12 cellular contexts compared by ENCODE assay signal in the genomic region with DNA sequence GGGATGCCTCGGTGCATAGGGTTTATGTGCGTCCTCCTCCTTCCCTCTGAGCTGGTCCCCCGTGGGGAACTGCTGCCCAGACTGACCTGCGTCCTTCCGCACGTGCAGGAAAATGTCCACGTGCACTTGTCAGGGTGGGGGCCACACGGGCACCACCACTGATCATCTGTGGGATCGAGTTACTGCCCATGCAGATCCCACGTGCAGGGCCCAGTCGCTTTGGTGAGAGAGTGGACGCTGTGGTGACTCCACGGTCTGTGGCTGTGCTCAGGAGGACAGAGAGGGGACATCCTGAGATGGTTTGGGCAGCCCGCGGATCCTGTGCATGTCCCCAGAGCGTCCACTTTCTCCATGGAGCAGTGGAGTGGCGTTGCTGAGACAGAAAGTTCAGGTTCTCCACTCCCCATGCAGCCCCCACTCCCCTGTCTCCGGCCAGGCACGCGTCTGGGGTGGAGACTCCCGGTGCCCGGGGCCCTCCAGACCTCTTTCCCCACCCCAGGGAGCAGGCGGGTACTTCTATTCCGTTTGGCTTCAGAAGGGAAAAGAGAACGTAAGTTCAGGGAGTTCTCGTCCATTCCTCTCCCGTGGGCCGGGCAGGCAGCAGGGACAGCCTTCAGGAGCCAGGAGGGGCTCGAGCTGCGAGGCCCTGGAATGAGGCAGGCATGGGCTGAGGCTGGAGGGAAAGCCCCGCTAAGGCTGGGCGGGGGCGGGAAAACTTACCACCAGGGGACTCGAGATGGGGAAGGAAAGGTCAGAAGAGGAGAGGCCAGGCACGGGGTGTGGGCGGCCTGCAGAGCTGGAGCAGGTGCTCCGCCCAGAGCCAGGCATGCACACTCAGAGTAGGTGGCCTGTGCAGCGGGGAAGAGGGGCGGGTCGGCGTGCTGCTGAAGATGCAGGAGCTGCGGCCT. TPM values are rescaled to one million over a fixed set of nuclear protein-coding genes. Genes with fewer than 3 reads are reported as not detected.
DNase-seq lines count a peak whose midpoint lies in the region; ATAC-seq, FAIRE-seq and TF ChIP-seq lines count a peak whose summit lies in the region.
"Had no signal": no experiment of that assay in that cellular context is flagged by ENCODE, and none has a peak within 500 bp of the region (broad histone marks: within the 10 kb centered on the region; RNA-seq: fewer than 3 reads in every experiment).

No MANE protein-coding gene starts in this region.

- H4K20me1 ChIP-seq in H9 (ENCODE audit: control insufficient read depth, insufficient read depth, insufficient read length): no peaks in the 10 kb centered on the region

- no peak overlapping the region for H2BK15ac ChIP-seq in H9 (ENCODE audit: low read depth, low read length)

- no peaks in the 10 kb centered on the region for H3K23me2 ChIP-seq in H9 (ENCODE audit: insufficient read length, low read depth, low read length, poor library complexity, severe bottlenecking)

- no peak overlapping the region for H2BK12ac ChIP-seq in H9 (ENCODE audit: insufficient read length, low read depth, low read length)

- no peak overlapping the region for H3K23ac ChIP-seq in H9 (ENCODE audit: insufficient read length, low read depth, low read length)

- H3K56ac ChIP-seq in H9 (ENCODE audit: insufficient read length, low read depth, low read length): no peak overlapping the region

- 0 out of 3 replicates have a peak, but pooled peaks have one; percentile 15 for TF ChIP-seq CTCF in H9 (conservative IDR thresholded peaks at IDR 0.05)
- no peak for TF ChIP-seq CTCF in left lung (IDR thresholded peaks at IDR 0.05)

- H2AFZ ChIP-seq in H9 (ENCODE audit: low read length): no peak overlapping the region

- no peak overlapping the region for H3K4ac ChIP-seq in H9 (ENCODE audit: low read depth, low read length)

- H3K4me1 ChIP-seq in H9 (ENCODE audit: insufficient read depth, low read length) (no peaks in the 10 kb centered on the region), left lung (peaks cover 27 to 37% of the 10 kb centered on the region in 2 donors), small intestine (ENCODE audit: control insufficient read depth in 2 of 2, insufficient read depth in 1 of 2, low read depth in 1 of 2, low read length in 1 of 2) (peaks cover 9% of the 10 kb centered on the region in 2 donors)

- no peak overlapping the region for H4K5ac ChIP-seq in H9 (ENCODE audit: insufficient read length, low read depth, low read length)

- ATAC-seq in left lung (peak; percentile 91), GM18861 (IDR thresholded peaks at IDR 0.05; ENCODE audit: unreplicated experiment) (no peak), HG03097 (IDR thresholded peaks at IDR 0.05; ENCODE audit: low FRiP score, unreplicated experiment) (no peak)

- H2BK20ac ChIP-seq in H9 (ENCODE audit: low read depth, low read length, poor library complexity, severe bottlenecking): no peak overlapping the region

- H3K27me3 ChIP-seq in H9 (ENCODE audit: insufficient read depth, low read length) (no peaks in the 10 kb centered on the region), left lung (no peaks in the 10 kb centered on the region), small intestine (ENCODE audit: control insufficient read depth in 2 of 2, insufficient read depth in 2 of 2, low read length in 2 of 2) (no peaks in the 10 kb centered on the region)
- H3K27me3 ChIP-seq: MG63 had no signal

- WGBS in H9 (ENCODE audit: extremely low coverage, insufficient read length, low lambda C conversion rate): no CpG with 5 or more reads among the region's 42 CpGs
- 15 to 59% (median 44%) methylated on average over 42 of the region's 42 CpGs for WGBS in small intestine, 3 donors

- H3K4me3 ChIP-seq in left lung: no peak overlapping the region
- H3K4me3 ChIP-seq in small intestine (ENCODE audit: low read depth in 1 of 2, low read length in 2 of 2): peak overlapping the region in 1 of 2 donors; percentile 1
- H3K4me3 ChIP-seq: MG63 had no signal

- H3K4me3 Mint-ChIP-seq in H9: no peak overlapping the region
- H3K4me3 Mint-ChIP-seq: activated CD4-positive, alpha-beta T cell treated with anti-CD3 and anti-CD28 coated beads, Interleukin-2, amount 10 ng/mL, durations not matched to agents 24 days and 14 days had no signal

- H2AK5ac ChIP-seq in H9 (ENCODE audit: insufficient read length, low read length): no peak overlapping the region

- H2BK120ac ChIP-seq in H9 (ENCODE audit: low read depth, low read length, poor library complexity, severe bottlenecking): no peak overlapping the region

- H3K36me3 ChIP-seq in left lung (no peaks in the 10 kb centered on the region), small intestine (ENCODE audit: control insufficient read depth in 2 of 2, insufficient read depth in 2 of 2, low read length in 2 of 2) (no peaks in the 10 kb centered on the region)

- no peak overlapping the region for H3K9ac ChIP-seq in H9 (ENCODE audit: extremely low read depth, insufficient read length, low read length)

- peak; percentile 72 for DNase-seq in H9
- DNase-seq in SK-N-DZ (ENCODE audit: low spot score): peak; percentile 82
- DNase-seq in left lung: peak; percentile 66 to 86
- peak; percentile 79 for DNase-seq in small intestine
- DNase-seq in dedifferentiated amniotic fluid mesenchymal stem cell (ENCODE audit: extremely low spot score): no peak
- DNase-seq in NCI-H774 (lab: John Stamatoyannopoulos, UW): no peak
- DNase-seq: activated CD4-positive, alpha-beta T cell treated with anti-CD3 and anti-CD28 coated beads, Interleukin-2, amount 10 ng/mL, durations not matched to agents 24 days and 14 days; MG63; NCI-H69; right cardiac atrium had no signal

- H3K18ac ChIP-seq in H9 (ENCODE audit: insufficient read length, low read depth, low read length): peak overlapping the region; percentile 10

- no peaks in the 10 kb centered on the region for H3K27me3 Mint-ChIP-seq in H9 (ENCODE audit: low read depth)

- no peaks in the 10 kb centered on the region for H3K9me3 Mint-ChIP-seq in H9
- H3K9me3 Mint-ChIP-seq: activated CD4-positive, alpha-beta T cell treated with anti-CD3 and anti-CD28 coated beads, Interleukin-2, amount 10 ng/mL, durations not matched to agents 24 days and 14 days had no signal

- H3K14ac ChIP-seq in H9 (ENCODE audit: insufficient read depth, low read length): no peak overlapping the region

- H3K27ac ChIP-seq in H9 (ENCODE audit: insufficient read length, low read depth, low read length): no peak overlapping the region
- no peak overlapping the region for H3K27ac ChIP-seq in left lung
- peak overlapping the region; percentile 53 to 92 for H3K27ac ChIP-seq in small intestine (ENCODE audit: low read depth in 1 of 2, low read length in 1 of 2)

- peaks cover 16 to 17% of the 10 kb centered on the region in 2 experiments for H3K4me1 Mint-ChIP-seq in H9

- no peak overlapping the region for H4K91ac ChIP-seq in H9 (ENCODE audit: insufficient read length, low read depth, low read length)

- no peak for FAIRE-seq in small intestine (lab: Jason Lieb, UNC)

- H3K9me3 ChIP-seq in H9 (ENCODE audit: control insufficient read depth, low read depth, low read length) (no peaks in the 10 kb centered on the region), left lung (no peaks in the 10 kb centered on the region), small intestine (ENCODE audit: control insufficient read depth, low read depth) (no peaks in the 10 kb centered on the region)
- H3K9me3 ChIP-seq: MG63 had no signal

- no peak overlapping the region; a peak in 1 of 7 replicates for H3K27ac Mint-ChIP-seq in H9
- H3K27ac Mint-ChIP-seq: activated CD4-positive, alpha-beta T cell treated with anti-CD3 and anti-CD28 coated beads, Interleukin-2, amount 10 ng/mL, durations not matched to agents 24 days and 14 days had no signal

- no peak overlapping the region for H3T11ph ChIP-seq in H9 (ENCODE audit: low read length)

- intact Hi-C loops in left lung (cut with DNase I): no loop called here

- no peaks in the 10 kb centered on the region for H3K79me1 ChIP-seq in H9 (ENCODE audit: insufficient read depth, low read depth, low read length, poor library complexity, severe bottlenecking)

- H3K36me3 Mint-ChIP-seq in H9 (ENCODE audit: insufficient read depth in 1 of 3, low read depth in 3 of 3): no peaks in the 10 kb centered on the region; a peak in 2 of 7 replicates

- no peak overlapping the region for H3K4me2 ChIP-seq in H9 (ENCODE audit: insufficient read depth, insufficient read length, low read length)

- H3K79me2 ChIP-seq in H9 (ENCODE audit: insufficient read depth, low read length): no peaks in the 10 kb centered on the region

- no peak overlapping the region for H4K8ac ChIP-seq in H9 (replicated peaks; ENCODE audit: insufficient read length, low read depth, low read length)

- no peak overlapping the region for H2BK5ac ChIP-seq in H9 (ENCODE audit: insufficient read length, low read length)

RNA-seq across cellular contexts. Expression of a gene that starts 59.9 kb away (rescaled TPM):
- total RNA-seq in H9 (2021): 3.1 and 3.3 TPM in 2 replicates
- 5.6 and 6.2 TPM in 2 replicates for polyA plus RNA-seq in SK-N-DZ (2014; cell fraction: cytosol; rRNA removed)
- polyA plus RNA-seq in SK-N-DZ (2014; cell fraction: nucleus; rRNA removed): 5.7 and 7.3 TPM in 2 replicates
- total RNA-seq in left lung: 10 to 100 TPM; 76.5 to 79.3 TPM
- polyA plus RNA-seq in small intestine: 1 to 10 TPM; 2.2 to 9.3 (median 2.7) TPM
- total RNA-seq: activated CD4-positive, alpha-beta T cell treated with anti-CD3 and anti-CD28 coated beads, Interleukin-2, amount 10 ng/mL, durations not matched to agents 24 days and 14 days had no signal

Comparison
In these comparisons a context has a peak if more than half of its experiments do, and no peak if none do; other contexts are left out.
1. DNase-seq: peak in H9 (single experiment), SK-N-DZ (single experiment), left lung (2 of 2) and small intestine (single experiment); none in dedifferentiated amniotic fluid mesenchymal stem cell (single experiment) and NCI-H774 (single experiment).
2. H3K27ac ChIP-seq: peak in small intestine (2 of 2); none in H9 (single experiment) and left lung (0 of 2).
3. RNA of a gene that starts 59.9 kb away (total RNA-seq): 76.5 to 79.3 TPM in left lung; 3.1 to 3.3 TPM in H9; every median in the first group is over 10 times any median in the second.